Comparison of ENCODE assay signal across 28 cellular contexts in the genomic region with DNA sequence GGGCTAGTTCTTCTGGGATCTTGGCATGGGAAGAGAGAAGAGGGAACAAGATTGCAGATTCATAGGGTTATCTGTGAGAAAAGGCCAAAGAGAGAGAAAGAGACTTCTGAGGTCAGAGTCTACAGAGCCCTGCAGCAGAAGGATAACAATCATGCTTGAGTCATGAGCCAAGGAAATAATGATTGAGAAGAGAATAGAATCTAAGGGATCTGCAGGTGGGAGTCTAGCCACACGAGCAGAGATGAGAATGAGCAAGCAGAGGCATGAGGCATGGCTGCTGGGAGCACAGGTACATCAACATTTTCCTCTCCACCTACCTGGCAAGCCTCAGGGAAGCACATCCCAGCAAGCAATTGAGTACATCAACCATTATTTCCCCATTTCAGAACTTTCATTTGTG.
"Had no signal": no experiment of that assay in that cellular context is flagged by ENCODE, and none has a peak within 500 bp of the region (broad histone marks: within the 10 kb centered on the region; RNA-seq: fewer than 3 reads in every experiment).

No MANE protein-coding gene starts in this region.

- FAIRE-seq: colon, endometrium, endothelial cell of umbilical vein, frontal cortex had no signal

- H3K4me3 ChIP-seq: colonic mucosa, coronary artery, dorsolateral prefrontal cortex, esophagus muscularis mucosa, esophagus squamous epithelium, gastrocnemius medialis, gastroesophageal sphincter, heart left ventricle, heart right ventricle, hepatocyte had no signal

- H3K36me3 ChIP-seq: colonic mucosa, esophagus muscularis mucosa, esophagus squamous epithelium, gastrocnemius medialis, gastroesophageal sphincter, heart left ventricle, heart right ventricle had no signal

- H2AFZ ChIP-seq: hepatocyte had no signal

- DNase-seq: colonic mucosa; cortex of kidney; dermis blood vessel endothelial cell; dorsolateral prefrontal cortex; effector CD4-positive, alpha-beta T cell; effector CD8-positive, alpha-beta T cell; effector memory CD4-positive, alpha-beta T cell; effector memory CD8-positive, alpha-beta T cell; endodermal cell; erythroblast; esophagus squamous epithelium; foreskin fibroblast; foreskin melanocyte; gastrocnemius medialis; glutamatergic neuron; head of caudate nucleus; heart left ventricle; heart right ventricle had no signal

- ATAC-seq: effector memory CD8-positive, alpha-beta T cell; esophagus mucosa; gastrocnemius medialis; gastroesophageal sphincter; heart left ventricle; heart right ventricle had no signal

- H3K4me2 ChIP-seq: hepatocyte had no signal

- H3K27me3 ChIP-seq: colonic mucosa, esophagus muscularis mucosa, esophagus squamous epithelium, gastrocnemius medialis, gastroesophageal sphincter, heart left ventricle, heart right ventricle, hepatocyte had no signal

- H3K4me1 ChIP-seq: colonic mucosa, esophagus muscularis mucosa, esophagus squamous epithelium, gastrocnemius medialis, gastroesophageal sphincter, heart left ventricle, heart right ventricle had no signal

- H3K79me2 ChIP-seq: hepatocyte had no signal

- H3K27ac ChIP-seq: colonic mucosa, coronary artery, dorsolateral prefrontal cortex, epithelial cell of prostate, esophagus muscularis mucosa, esophagus squamous epithelium, gastrocnemius medialis, gastroesophageal sphincter, heart left ventricle, heart right ventricle, hepatocyte had no signal

- H3K9me3 ChIP-seq: colonic mucosa, esophagus muscularis mucosa, esophagus squamous epithelium, gastrocnemius medialis, gastroesophageal sphincter, heart left ventricle, heart right ventricle had no signal
